Comparison of ENCODE assay signal across 1 cellular context in the genomic region with DNA sequence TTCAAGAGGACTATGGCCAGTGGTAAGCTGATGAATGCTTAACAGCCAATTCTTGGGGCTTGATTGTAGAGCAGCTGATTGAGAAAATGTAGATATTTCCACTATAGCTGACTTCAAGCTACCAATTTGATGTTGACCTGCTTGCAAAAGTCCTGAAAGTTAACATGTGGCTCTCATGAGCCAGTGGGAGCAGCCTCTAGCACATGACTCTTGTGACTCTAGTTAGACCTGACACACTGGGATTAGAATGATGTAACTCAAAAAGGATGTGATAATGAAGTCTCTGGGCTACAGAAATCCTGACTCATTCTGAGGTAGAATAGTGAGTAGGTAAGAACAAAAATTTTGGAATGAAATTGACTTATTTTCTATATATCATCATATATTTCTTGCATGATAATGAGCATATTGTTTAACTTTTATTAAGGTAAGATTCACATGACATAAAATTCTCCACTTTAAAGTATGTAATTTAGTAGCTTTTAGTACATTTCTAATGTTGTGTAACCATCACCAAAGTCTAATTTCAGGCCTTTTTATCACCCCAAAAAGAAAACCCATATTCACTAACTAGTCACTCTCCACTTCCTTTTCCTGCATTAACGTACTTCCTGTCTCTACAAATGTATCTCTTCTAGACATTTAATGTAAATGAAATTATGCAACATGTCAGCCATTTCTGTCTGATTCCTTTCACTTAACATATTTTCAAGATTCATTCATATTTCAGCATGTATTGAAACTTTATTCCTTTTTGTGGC.
TF ChIP-seq lines count a peak whose summit lies in the region.

No MANE protein-coding gene starts in this region.

TF ChIP-seq in K562, 482 proteins besides CTCF, POLR2A, EP300 and RAD21:
- TF ChIP-seq ZSCAN32 (CRISPR knock-in tag; IDR thresholded peaks at IDR 0.05) (no peak), ZNF707 (CRISPR knock-in tag; conservative IDR thresholded peaks at IDR 0.05) (no peak), CXXC5 (CRISPR knock-in tag; IDR thresholded peaks at IDR 0.05) (peak; percentile 50), RAD51 (IDR thresholded peaks at IDR 0.05; ENCODE audit: borderline replicate concordance, low read depth) (peak; percentile 53; the same call in 1 of the 2 replicates), C11orf30 (IDR thresholded peaks at IDR 0.05; ENCODE audit: low read depth) (peak; percentile 59; the same call in 1 of the 2 replicates), JUN (IDR thresholded peaks at IDR 0.05; ENCODE audit: borderline replicate concordance, low read depth, low read length) (peak; percentile 24; the same call in 1 of the 2 replicates), JUN (CRISPR knock-in tag; IDR thresholded peaks at IDR 0.05; ENCODE audit: borderline replicate concordance) (no peak), FOXA3 (CRISPR knock-in tag; conservative IDR thresholded peaks at IDR 0.05 in 1 of 2, IDR thresholded peaks at IDR 0.05 in 1 of 2) (no peak), GABPA (tag; conservative IDR thresholded peaks at IDR 0.05; ENCODE audit: low read depth) (peak; percentile 50; the same call in 1 of the 2 replicates), ZNF589 (CRISPR knock-in tag; IDR thresholded peaks at IDR 0.05; ENCODE audit: low read depth) (0 out of 2 replicates have a peak, but pooled peaks have one; percentile 52), SMAD4 (CRISPR knock-in tag; conservative IDR thresholded peaks at IDR 0.05) (peak; percentile 57), TRIM24 (IDR thresholded peaks at IDR 0.05) (0 out of 4 replicates have a peak, but pooled peaks of 1 of the 2 experiments have one; percentile 7), FOSL1 (tag; conservative IDR thresholded peaks at IDR 0.05) (peak; percentile 44), BHLHE40 (IDR thresholded peaks at IDR 0.05; ENCODE audit: low read length) (peak; percentile 28; the same call in 1 of the 2 replicates), ZNF384 (IDR thresholded peaks at IDR 0.05; ENCODE audit: low read depth, low read length) (no peak), NFE2 (IDR thresholded peaks at IDR 0.05; ENCODE audit: low read depth) (peak; percentile 37; the same call in 1 of the 2 replicates), ZNF175 (CRISPR knock-in tag; IDR thresholded peaks at IDR 0.05; ENCODE audit: low read depth) (peak; percentile 41; the same call in 1 of the 2 replicates), L3MBTL2 (IDR thresholded peaks at IDR 0.05) (peak; percentile 90), NR2C2 (CRISPR knock-in tag; IDR thresholded peaks at IDR 0.05) (no peak), NR2C2 (tag; IDR thresholded peaks at IDR 0.05) (0 out of 2 replicates have a peak, but pooled peaks have one; percentile 21), EP400 (IDR thresholded peaks at IDR 0.05) (0 out of 2 replicates have a peak, but pooled peaks have one; percentile 29), CEBPG (CRISPR knock-in tag; IDR thresholded peaks at IDR 0.05) (no peak), CEBPG (tag; conservative IDR thresholded peaks at IDR 0.05 in 1 of 2, IDR thresholded peaks at IDR 0.05 in 1 of 2) (peak; percentile 55 to 71; a peak in 3 of 4 replicates), ATF7 (IDR thresholded peaks at IDR 0.05) (peak; percentile 49; the same call in 1 of the 2 replicates), DMBX1 (CRISPR knock-in tag; IDR thresholded peaks at IDR 0.05; ENCODE audit: borderline replicate concordance) (peak; percentile 80; the same call in 1 of the 2 replicates), ZFP36 (IDR thresholded peaks at IDR 0.05; ENCODE audit: low read depth, low read length, partially characterized antibody) (no peak), ZNF316 (IDR thresholded peaks at IDR 0.05) (peak; percentile 43), SP2 (IDR thresholded peaks at IDR 0.05; ENCODE audit: extremely low read depth, low read depth, low read length, poor library complexity, severe bottlenecking) (no peak), BACH1 (tag; IDR thresholded peaks at IDR 0.05) (peak; percentile 38; the same call in 1 of the 2 replicates)
- TF ChIP-seq, protein P1, sequence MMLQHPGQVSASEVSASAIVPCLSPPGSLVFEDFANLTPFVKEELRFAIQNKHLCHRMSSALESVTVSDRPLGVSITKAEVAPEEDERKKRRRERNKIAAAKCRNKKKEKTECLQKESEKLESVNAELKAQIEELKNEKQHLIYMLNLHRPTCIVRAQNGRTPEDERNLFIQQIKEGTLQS (IDR thresholded peaks at IDR 0.05), result peak; percentile 79
- TF ChIP-seq, protein P1 (CRISPR knock-in tag; conservative IDR thresholded peaks at IDR 0.05), result no peak
- TF ChIP-seq, protein P2, sequence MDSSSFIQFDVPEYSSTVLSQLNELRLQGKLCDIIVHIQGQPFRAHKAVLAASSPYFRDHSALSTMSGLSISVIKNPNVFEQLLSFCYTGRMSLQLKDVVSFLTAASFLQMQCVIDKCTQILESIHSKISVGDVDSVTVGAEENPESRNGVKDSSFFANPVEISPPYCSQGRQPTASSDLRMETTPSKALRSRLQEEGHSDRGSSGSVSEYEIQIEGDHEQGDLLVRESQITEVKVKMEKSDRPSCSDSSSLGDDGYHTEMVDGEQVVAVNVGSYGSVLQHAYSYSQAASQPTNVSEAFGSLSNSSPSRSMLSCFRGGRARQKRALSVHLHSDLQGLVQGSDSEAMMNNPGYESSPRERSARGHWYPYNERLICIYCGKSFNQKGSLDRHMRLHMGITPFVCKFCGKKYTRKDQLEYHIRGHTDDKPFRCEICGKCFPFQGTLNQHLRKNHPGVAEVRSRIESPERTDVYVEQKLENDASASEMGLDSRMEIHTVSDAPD (CRISPR knock-in tag; IDR thresholded peaks at IDR 0.05), result peak; percentile 32; the same call in 1 of the 2 replicates
- TF ChIP-seq, protein P3, sequence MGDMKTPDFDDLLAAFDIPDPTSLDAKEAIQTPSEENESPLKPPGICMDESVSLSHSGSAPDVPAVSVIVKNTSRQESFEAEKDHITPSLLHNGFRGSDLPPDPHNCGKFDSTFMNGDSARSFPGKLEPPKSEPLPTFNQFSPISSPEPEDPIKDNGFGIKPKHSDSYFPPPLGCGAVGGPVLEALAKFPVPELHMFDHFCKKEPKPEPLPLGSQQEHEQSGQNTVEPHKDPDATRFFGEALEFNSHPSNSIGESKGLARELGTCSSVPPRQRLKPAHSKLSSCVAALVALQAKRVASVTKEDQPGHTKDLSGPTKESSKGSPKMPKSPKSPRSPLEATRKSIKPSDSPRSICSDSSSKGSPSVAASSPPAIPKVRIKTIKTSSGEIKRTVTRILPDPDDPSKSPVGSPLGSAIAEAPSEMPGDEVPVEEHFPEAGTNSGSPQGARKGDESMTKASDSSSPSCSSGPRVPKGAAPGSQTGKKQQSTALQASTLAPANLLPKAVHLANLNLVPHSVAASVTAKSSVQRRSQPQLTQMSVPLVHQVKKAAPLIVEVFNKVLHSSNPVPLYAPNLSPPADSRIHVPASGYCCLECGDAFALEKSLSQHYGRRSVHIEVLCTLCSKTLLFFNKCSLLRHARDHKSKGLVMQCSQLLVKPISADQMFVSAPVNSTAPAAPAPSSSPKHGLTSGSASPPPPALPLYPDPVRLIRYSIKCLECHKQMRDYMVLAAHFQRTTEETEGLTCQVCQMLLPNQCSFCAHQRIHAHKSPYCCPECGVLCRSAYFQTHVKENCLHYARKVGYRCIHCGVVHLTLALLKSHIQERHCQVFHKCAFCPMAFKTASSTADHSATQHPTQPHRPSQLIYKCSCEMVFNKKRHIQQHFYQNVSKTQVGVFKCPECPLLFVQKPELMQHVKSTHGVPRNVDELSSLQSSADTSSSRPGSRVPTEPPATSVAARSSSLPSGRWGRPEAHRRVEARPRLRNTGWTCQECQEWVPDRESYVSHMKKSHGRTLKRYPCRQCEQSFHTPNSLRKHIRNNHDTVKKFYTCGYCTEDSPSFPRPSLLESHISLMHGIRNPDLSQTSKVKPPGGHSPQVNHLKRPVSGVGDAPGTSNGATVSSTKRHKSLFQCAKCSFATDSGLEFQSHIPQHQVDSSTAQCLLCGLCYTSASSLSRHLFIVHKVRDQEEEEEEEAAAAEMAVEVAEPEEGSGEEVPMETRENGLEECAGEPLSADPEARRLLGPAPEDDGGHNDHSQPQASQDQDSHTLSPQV (IDR thresholded peaks at IDR 0.05), result peak; percentile 77
- TF ChIP-seq, protein P4, sequence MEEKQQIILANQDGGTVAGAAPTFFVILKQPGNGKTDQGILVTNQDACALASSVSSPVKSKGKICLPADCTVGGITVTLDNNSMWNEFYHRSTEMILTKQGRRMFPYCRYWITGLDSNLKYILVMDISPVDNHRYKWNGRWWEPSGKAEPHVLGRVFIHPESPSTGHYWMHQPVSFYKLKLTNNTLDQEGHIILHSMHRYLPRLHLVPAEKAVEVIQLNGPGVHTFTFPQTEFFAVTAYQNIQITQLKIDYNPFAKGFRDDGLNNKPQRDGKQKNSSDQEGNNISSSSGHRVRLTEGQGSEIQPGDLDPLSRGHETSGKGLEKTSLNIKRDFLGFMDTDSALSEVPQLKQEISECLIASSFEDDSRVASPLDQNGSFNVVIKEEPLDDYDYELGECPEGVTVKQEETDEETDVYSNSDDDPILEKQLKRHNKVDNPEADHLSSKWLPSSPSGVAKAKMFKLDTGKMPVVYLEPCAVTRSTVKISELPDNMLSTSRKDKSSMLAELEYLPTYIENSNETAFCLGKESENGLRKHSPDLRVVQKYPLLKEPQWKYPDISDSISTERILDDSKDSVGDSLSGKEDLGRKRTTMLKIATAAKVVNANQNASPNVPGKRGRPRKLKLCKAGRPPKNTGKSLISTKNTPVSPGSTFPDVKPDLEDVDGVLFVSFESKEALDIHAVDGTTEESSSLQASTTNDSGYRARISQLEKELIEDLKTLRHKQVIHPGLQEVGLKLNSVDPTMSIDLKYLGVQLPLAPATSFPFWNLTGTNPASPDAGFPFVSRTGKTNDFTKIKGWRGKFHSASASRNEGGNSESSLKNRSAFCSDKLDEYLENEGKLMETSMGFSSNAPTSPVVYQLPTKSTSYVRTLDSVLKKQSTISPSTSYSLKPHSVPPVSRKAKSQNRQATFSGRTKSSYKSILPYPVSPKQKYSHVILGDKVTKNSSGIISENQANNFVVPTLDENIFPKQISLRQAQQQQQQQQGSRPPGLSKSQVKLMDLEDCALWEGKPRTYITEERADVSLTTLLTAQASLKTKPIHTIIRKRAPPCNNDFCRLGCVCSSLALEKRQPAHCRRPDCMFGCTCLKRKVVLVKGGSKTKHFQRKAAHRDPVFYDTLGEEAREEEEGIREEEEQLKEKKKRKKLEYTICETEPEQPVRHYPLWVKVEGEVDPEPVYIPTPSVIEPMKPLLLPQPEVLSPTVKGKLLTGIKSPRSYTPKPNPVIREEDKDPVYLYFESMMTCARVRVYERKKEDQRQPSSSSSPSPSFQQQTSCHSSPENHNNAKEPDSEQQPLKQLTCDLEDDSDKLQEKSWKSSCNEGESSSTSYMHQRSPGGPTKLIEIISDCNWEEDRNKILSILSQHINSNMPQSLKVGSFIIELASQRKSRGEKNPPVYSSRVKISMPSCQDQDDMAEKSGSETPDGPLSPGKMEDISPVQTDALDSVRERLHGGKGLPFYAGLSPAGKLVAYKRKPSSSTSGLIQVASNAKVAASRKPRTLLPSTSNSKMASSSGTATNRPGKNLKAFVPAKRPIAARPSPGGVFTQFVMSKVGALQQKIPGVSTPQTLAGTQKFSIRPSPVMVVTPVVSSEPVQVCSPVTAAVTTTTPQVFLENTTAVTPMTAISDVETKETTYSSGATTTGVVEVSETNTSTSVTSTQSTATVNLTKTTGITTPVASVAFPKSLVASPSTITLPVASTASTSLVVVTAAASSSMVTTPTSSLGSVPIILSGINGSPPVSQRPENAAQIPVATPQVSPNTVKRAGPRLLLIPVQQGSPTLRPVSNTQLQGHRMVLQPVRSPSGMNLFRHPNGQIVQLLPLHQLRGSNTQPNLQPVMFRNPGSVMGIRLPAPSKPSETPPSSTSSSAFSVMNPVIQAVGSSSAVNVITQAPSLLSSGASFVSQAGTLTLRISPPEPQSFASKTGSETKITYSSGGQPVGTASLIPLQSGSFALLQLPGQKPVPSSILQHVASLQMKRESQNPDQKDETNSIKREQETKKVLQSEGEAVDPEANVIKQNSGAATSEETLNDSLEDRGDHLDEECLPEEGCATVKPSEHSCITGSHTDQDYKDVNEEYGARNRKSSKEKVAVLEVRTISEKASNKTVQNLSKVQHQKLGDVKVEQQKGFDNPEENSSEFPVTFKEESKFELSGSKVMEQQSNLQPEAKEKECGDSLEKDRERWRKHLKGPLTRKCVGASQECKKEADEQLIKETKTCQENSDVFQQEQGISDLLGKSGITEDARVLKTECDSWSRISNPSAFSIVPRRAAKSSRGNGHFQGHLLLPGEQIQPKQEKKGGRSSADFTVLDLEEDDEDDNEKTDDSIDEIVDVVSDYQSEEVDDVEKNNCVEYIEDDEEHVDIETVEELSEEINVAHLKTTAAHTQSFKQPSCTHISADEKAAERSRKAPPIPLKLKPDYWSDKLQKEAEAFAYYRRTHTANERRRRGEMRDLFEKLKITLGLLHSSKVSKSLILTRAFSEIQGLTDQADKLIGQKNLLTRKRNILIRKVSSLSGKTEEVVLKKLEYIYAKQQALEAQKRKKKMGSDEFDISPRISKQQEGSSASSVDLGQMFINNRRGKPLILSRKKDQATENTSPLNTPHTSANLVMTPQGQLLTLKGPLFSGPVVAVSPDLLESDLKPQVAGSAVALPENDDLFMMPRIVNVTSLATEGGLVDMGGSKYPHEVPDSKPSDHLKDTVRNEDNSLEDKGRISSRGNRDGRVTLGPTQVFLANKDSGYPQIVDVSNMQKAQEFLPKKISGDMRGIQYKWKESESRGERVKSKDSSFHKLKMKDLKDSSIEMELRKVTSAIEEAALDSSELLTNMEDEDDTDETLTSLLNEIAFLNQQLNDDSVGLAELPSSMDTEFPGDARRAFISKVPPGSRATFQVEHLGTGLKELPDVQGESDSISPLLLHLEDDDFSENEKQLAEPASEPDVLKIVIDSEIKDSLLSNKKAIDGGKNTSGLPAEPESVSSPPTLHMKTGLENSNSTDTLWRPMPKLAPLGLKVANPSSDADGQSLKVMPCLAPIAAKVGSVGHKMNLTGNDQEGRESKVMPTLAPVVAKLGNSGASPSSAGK (IDR thresholded peaks at IDR 0.05), result peak; percentile 93
